ENCODE assay signal across 20 cellular contexts in genomic region chr7:51227861-51228260, GRCh38.
"Had no signal": no experiment of that assay in that cellular context is flagged by ENCODE, and none has a peak within 500 bp of the region (broad histone marks: within the 10 kb centered on the region; RNA-seq: fewer than 3 reads in every experiment).

No MANE protein-coding gene starts in this region.

- DNase-seq: activated CD4-positive, alpha-beta memory T cell treated with anti-CD3 and anti-CD28 coated beads for 36 hours; activated CD4-positive, alpha-beta T cell treated with anti-CD3 and anti-CD28 coated beads for 36 hours; activated naive CD4-positive, alpha-beta T cell; activated naive CD8-positive, alpha-beta T cell treated with anti-CD3 and anti-CD28 coated beads for 36 hours; activated T-cell treated with anti-CD3 and anti-CD28 coated beads, Interleukin-2, amount 50 U/mL, for 1 hour; amniotic stem cell; foreskin keratinocyte; heart left ventricle; immature natural killer cell; midbrain; nucleus accumbens; right cardiac atrium; stimulated activated CD4-positive, alpha-beta T cell treated with anti-CD3 and anti-CD28 coated beads, Interleukin-2, amount 100 ng/mL, for 24 hours; stimulated activated naive CD4-positive, alpha-beta T cell treated with Interleukin-2 at 50 U/mL for 16 hours; testis had no signal

- H3K27ac ChIP-seq: cardiac muscle cell, epithelial cell of prostate, foreskin keratinocyte, heart left ventricle, SK-N-MC, testis had no signal

- H3K27me3 ChIP-seq: cardiac muscle cell, heart left ventricle, testis had no signal

- H3K36me3 ChIP-seq: cardiac muscle cell, heart left ventricle had no signal

- H3K4me3 ChIP-seq: cardiac muscle cell, heart left ventricle, lung, SK-N-MC, testis had no signal

- H3K4me1 ChIP-seq: foreskin keratinocyte, heart left ventricle, testis had no signal

- ATAC-seq: activated CD4-positive, alpha-beta T cell treated with anti-CD3 and anti-CD28 coated beads for 36 hours; activated T-helper 17 cell treated with anti-CD3 and anti-CD28 coated beads, Interleukin-2, amount 50 U/mL, for 72 hours; foreskin keratinocyte; heart left ventricle; right cardiac atrium had no signal

- H3K9me3 ChIP-seq: heart left ventricle, testis had no signal
